9 cellular contexts compared by ENCODE assay signal in the genomic region with DNA sequence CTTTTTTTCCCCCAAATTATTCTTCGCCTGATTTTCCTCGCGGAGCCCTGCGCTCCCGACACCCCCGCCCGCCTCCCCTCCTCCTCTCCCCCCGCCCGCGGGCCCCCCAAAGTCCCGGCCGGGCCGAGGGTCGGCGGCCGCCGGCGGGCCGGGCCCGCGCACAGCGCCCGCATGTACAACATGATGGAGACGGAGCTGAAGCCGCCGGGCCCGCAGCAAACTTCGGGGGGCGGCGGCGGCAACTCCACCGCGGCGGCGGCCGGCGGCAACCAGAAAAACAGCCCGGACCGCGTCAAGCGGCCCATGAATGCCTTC. TPM values are rescaled to one million over a fixed set of nuclear protein-coding genes. Genes with fewer than 3 reads are reported as not detected.
DNase-seq lines count a peak whose midpoint lies in the region; ATAC-seq and TF ChIP-seq lines count a peak whose summit lies in the region.
"Had no signal": no experiment of that assay in that cellular context is flagged by ENCODE, and none has a peak within 500 bp of the region (broad histone marks: within the 10 kb centered on the region; RNA-seq: fewer than 3 reads in every experiment).

No MANE protein-coding gene starts in this region.

- no peak for DNase-seq in NT2/D1 (ENCODE audit: low read depth, low spot score)
- DNase-seq in osteocyte (ENCODE audit: extremely low spot score, unreplicated experiment) = no peak
- DNase-seq in uterus = no peak
- no peak for DNase-seq in body of pancreas
- DNase-seq in stimulated activated CD4-positive, alpha-beta T cell treated with anti-CD3 and anti-CD28 coated beads, Interleukin-12 subunit alpha, Interleukin-12 subunit beta, amount 100 ng/mL, for 4 hours = no peak

- intact Hi-C loops in uterus (cut with DNase I; ENCODE audit: low total_unique reads) = no loop called here
- intact Hi-C loops in body of pancreas (cut with DNase I) = no loop called here

- TF ChIP-seq CTCF in DOHH2 (IDR thresholded peaks at IDR 0.05; ENCODE audit: low read depth, low read length, poor library complexity, severe bottlenecking) (no peak), osteocyte (IDR thresholded peaks at IDR 0.05) (no peak), uterus (IDR thresholded peaks at IDR 0.05) (no peak), body of pancreas (IDR thresholded peaks at IDR 0.05) (no peak)

- H3K79me2 ChIP-seq in DOHH2 (ENCODE audit: control insufficient read depth, low read length) = no peaks in the 10 kb centered on the region

- WGBS in esophagus, 2 donors = 1 to 7% methylated on average over 31 to 41 of the region's 41 CpGs
- WGBS in body of pancreas, 2 donors = 0 to 1% methylated on average over 9 to 36 of the region's 41 CpGs

- H3K9me3 Mint-ChIP-seq in osteocyte (ENCODE audit: unreplicated experiment) = no peaks in the 10 kb centered on the region
- H3K9me3 Mint-ChIP-seq: T-helper 1 cell treated with Interleukin-12 subunit alpha and Interleukin-12 subunit beta and Interleukin-4 antibody, amounts not matched to agents 30 μg/mL and 1 μg/mL, for 36 hours had no signal

- H3K27me3 ChIP-seq in DOHH2 (ENCODE audit: control insufficient read depth, low read length) (peaks cover 71% of the 10 kb centered on the region), NT2/D1 (ENCODE audit: insufficient read depth, insufficient read length) (no peaks in the 10 kb centered on the region), esophagus (ENCODE audit: control insufficient read depth in 1 of 2, insufficient read depth in 2 of 2, low read length in 2 of 2) (peaks cover 0 to 4% of the 10 kb centered on the region in 2 donors), uterus (peaks cover 53 to 91% of the 10 kb centered on the region in 2 donors), body of pancreas (peaks cover 0 to 63% of the 10 kb centered on the region in 2 donors)

- H3K36me3 ChIP-seq in DOHH2 (ENCODE audit: control insufficient read depth, low read length) (no peaks in the 10 kb centered on the region), NT2/D1 (ENCODE audit: insufficient read depth, insufficient read length, low read length) (peaks cover 7% of the 10 kb centered on the region), esophagus (ENCODE audit: control insufficient read depth in 2 of 2, insufficient read depth in 2 of 2, low read length in 1 of 2) (no peaks in the 10 kb centered on the region), uterus (no peaks in the 10 kb centered on the region), body of pancreas (replicated peaks in 1 of 2; ENCODE audit: insufficient read depth in 1 of 2, low read depth in 2 of 2) (no peaks in the 10 kb centered on the region)

- peak overlapping the region; percentile 67 for H3K27ac Mint-ChIP-seq in osteocyte (ENCODE audit: unreplicated experiment)
- H3K27ac Mint-ChIP-seq: T-helper 1 cell treated with Interleukin-12 subunit alpha and Interleukin-12 subunit beta and Interleukin-4 antibody, amounts not matched to agents 30 μg/mL and 1 μg/mL, for 36 hours had no signal

- no peaks in the 10 kb centered on the region for H4K20me1 ChIP-seq in DOHH2 (ENCODE audit: control insufficient read depth, insufficient read depth, low read depth, low read length)

- peak overlapping the region; percentile 100 for H3K9ac ChIP-seq in NT2/D1 (ENCODE audit: insufficient read length, low read depth)

- ATAC-seq in GM21367 (IDR thresholded peaks at IDR 0.05; ENCODE audit: unreplicated experiment) (no peak), body of pancreas (no peak)

- TF ChIP-seq POLR2A in uterus (IDR thresholded peaks at IDR 0.05) = no peak
- no peak for TF ChIP-seq POLR2A in body of pancreas (IDR thresholded peaks at IDR 0.05)

- H3K4me2 ChIP-seq in DOHH2 (ENCODE audit: low read length) = peak overlapping the region; percentile 48

- H3K4me3 ChIP-seq in DOHH2 (ENCODE audit: low read length) (peak overlapping the region; percentile 65), NT2/D1 (ENCODE audit: insufficient read length, low read depth) (peak overlapping the region; percentile 99), esophagus (ENCODE audit: low read depth in 1 of 2, low read length in 2 of 2) (peak overlapping the region; percentile 81 to 92), uterus (peak overlapping the region in 1 of 2 donors; percentile 25), body of pancreas (no peak overlapping the region)

- no peaks in the 10 kb centered on the region for H3K9me3 ChIP-seq in DOHH2 (ENCODE audit: control insufficient read depth, insufficient read depth, low read length)
- H3K9me3 ChIP-seq in NT2/D1 (ENCODE audit: insufficient read depth, low read length) = no peaks in the 10 kb centered on the region
- peaks cover 0 to 5% of the 10 kb centered on the region in 2 donors for H3K9me3 ChIP-seq in esophagus (ENCODE audit: control insufficient read depth in 2 of 2, insufficient read depth in 1 of 2, low read depth in 1 of 2, low read length in 1 of 2)
- H3K9me3 ChIP-seq in uterus = no peaks in the 10 kb centered on the region
- no peaks in the 10 kb centered on the region for H3K9me3 ChIP-seq in body of pancreas

- H3F3A ChIP-seq in DOHH2 (ENCODE audit: control insufficient read depth, insufficient read depth) = 0 out of 2 replicates have a peak, but pooled peaks cover 7% of the 10 kb centered on the region

- H3K4me1 Mint-ChIP-seq in osteocyte (ENCODE audit: unreplicated experiment) = peaks cover 14% of the 10 kb centered on the region

- H3K4me3 Mint-ChIP-seq in osteocyte (ENCODE audit: unreplicated experiment) = peak overlapping the region; percentile 79
- H3K4me3 Mint-ChIP-seq: T-helper 1 cell treated with Interleukin-12 subunit alpha and Interleukin-12 subunit beta and Interleukin-4 antibody, amounts not matched to agents 30 μg/mL and 1 μg/mL, for 36 hours had no signal

- peaks cover 43% of the 10 kb centered on the region for H3K4me1 ChIP-seq in DOHH2 (ENCODE audit: control insufficient read depth, low read length)
- H3K4me1 ChIP-seq in NT2/D1 (ENCODE audit: insufficient read depth, insufficient read length) = no peaks in the 10 kb centered on the region
- H3K4me1 ChIP-seq in esophagus (ENCODE audit: control insufficient read depth in 2 of 2, insufficient read depth in 2 of 2, low read length in 1 of 2) = no peaks in the 10 kb centered on the region
- H3K4me1 ChIP-seq in uterus = peaks cover 0 to 12% of the 10 kb centered on the region in 2 donors
- peaks cover 34% of the 10 kb centered on the region for H3K4me1 ChIP-seq in body of pancreas

- no peaks in the 10 kb centered on the region for H3K9me2 ChIP-seq in DOHH2 (replicated peaks; ENCODE audit: control insufficient read depth, low read length)

- H3K27me3 Mint-ChIP-seq in osteocyte (ENCODE audit: unreplicated experiment) = peaks cover 64% of the 10 kb centered on the region

- H3K36me3 Mint-ChIP-seq in osteocyte (ENCODE audit: unreplicated experiment) = no peaks in the 10 kb centered on the region

- H3K27ac ChIP-seq in DOHH2 (ENCODE audit: low read depth, low read length) = no peak overlapping the region
- H3K27ac ChIP-seq in esophagus (ENCODE audit: low read depth in 2 of 2, low read length in 1 of 2) = peak overlapping the region; percentile 87 to 97
- H3K27ac ChIP-seq in uterus = no peak overlapping the region
- H3K27ac ChIP-seq in body of pancreas = no peak overlapping the region

RNA-seq across cellular contexts. Expression of a gene that starts 0.4 kb away (rescaled TPM):
- 10 to 100 TPM; 23.6 to 31.6 TPM for polyA plus RNA-seq in esophagus
- total RNA-seq in osteocyte = 5.2 and 5.4 TPM in 2 replicates
- under 1 TPM in 2 of 4 donors, not detected in 2; 0.18 to 0.35 TPM for total RNA-seq in uterus
- 1 to 10 TPM in 1 of 2 donors, under 1 TPM in 1; 0.33 to 1.3 TPM for total RNA-seq in body of pancreas

Comparison
In these comparisons a context has a peak if more than half of its experiments do, and no peak if none do; other contexts are left out.
1. H3K27ac ChIP-seq: peak in esophagus (2 of 2); none in DOHH2 (single experiment), uterus (0 of 2) and body of pancreas (0 of 4).
2. H3K4me3 ChIP-seq: peak in DOHH2 (single experiment), NT2/D1 (single experiment) and esophagus (2 of 2); none in body of pancreas (0 of 2).